10 cellular contexts compared by ENCODE assay signal in genomic region chr9:124217839-124218437, GRCh38. TPM values are rescaled to one million over a fixed set of nuclear protein-coding genes. Genes with fewer than 3 reads are reported as not detected.
DNase-seq lines count a peak whose midpoint lies in the region; ATAC-seq, FAIRE-seq and TF ChIP-seq lines count a peak whose summit lies in the region.
"Had no signal": no experiment of that assay in that cellular context is flagged by ENCODE, and none has a peak within 500 bp of the region (broad histone marks: within the 10 kb centered on the region; RNA-seq: fewer than 3 reads in every experiment).

No MANE protein-coding gene starts in this region.

- DNase-seq in activated T-cell treated with anti-CD3 and anti-CD28 coated beads, Interleukin-2, amount 50 U/mL, for 4 hours, result no peak
- DNase-seq in activated T-cell treated with anti-CD3 and anti-CD28 coated beads for 4 hours (no peak), NOMO-1 treated with DMSO at 0.1 percent for 48 hours (lab: John Stamatoyannopoulos, UW; ENCODE audit: unreplicated experiment) (peak; percentile 26), tibial nerve (ENCODE audit: low spot score in 2 of 2) (no peak), frontal cortex (ENCODE audit: low spot score in 2 of 2) (no peak)
- DNase-seq in effector memory CD8-positive, alpha-beta T cell, result no peak
- no peak for DNase-seq in effector CD4-positive, alpha-beta T cell
- DNase-seq: stimulated activated CD4-positive, alpha-beta T cell treated with anti-CD3 and anti-CD28 coated beads, Interleukin-4, amount 100 ng/mL, for 4 hours had no signal

- peak overlapping the region in 3 of 4 donors; percentile 27 to 83 (median 79) for H3K27ac ChIP-seq in tibial nerve

- no peaks in the 10 kb centered on the region for H3K9me3 ChIP-seq in tibial nerve

- WGBS in tibial nerve, 2 donors, result 69 to 71% methylated on average over 8 of the region's 8 CpGs

- H3K4me1 ChIP-seq in tibial nerve, result peaks cover 0 to 97% (median 52%) of the 10 kb centered on the region in 4 donors

- no peak for TF ChIP-seq CTCF in tibial nerve (IDR thresholded peaks at IDR 0.05)

- H3K9me3 Mint-ChIP-seq in activated T-cell treated with anti-CD3 and anti-CD28 coated beads, Interleukin-2, amount 50 U/mL, for 4 hours, result no peaks in the 10 kb centered on the region
- no peaks in the 10 kb centered on the region for H3K9me3 Mint-ChIP-seq in effector memory CD8-positive, alpha-beta T cell
- H3K9me3 Mint-ChIP-seq: neural crest cell had no signal

- H3K27me3 ChIP-seq in tibial nerve, result no peaks in the 10 kb centered on the region

- H3K4me1 Mint-ChIP-seq in activated T-cell treated with anti-CD3 and anti-CD28 coated beads, Interleukin-2, amount 50 U/mL, for 4 hours (ENCODE audit: low read depth), result peaks cover 57% of the 10 kb centered on the region
- peaks cover 64 to 65% of the 10 kb centered on the region in 2 donors for H3K4me1 Mint-ChIP-seq in effector memory CD8-positive, alpha-beta T cell (ENCODE audit: low read depth in 2 of 2)

- ATAC-seq in activated T-cell treated with anti-CD3 and anti-CD28 coated beads, Interleukin-2, amount 50 U/mL, for 4 hours, result no peak
- no peak for ATAC-seq in effector memory CD8-positive, alpha-beta T cell (replicated peaks)
- ATAC-seq in HG03039 (IDR thresholded peaks at IDR 0.05; ENCODE audit: unreplicated experiment), result no peak

- no peak overlapping the region for H3K4me3 ChIP-seq in tibial nerve

- TF ChIP-seq POLR2A in tibial nerve (IDR thresholded peaks at IDR 0.05), result no peak

- peak overlapping the region; percentile 20 for H3K4me3 Mint-ChIP-seq in activated T-cell treated with anti-CD3 and anti-CD28 coated beads, Interleukin-2, amount 50 U/mL, for 4 hours
- H3K4me3 Mint-ChIP-seq in effector memory CD8-positive, alpha-beta T cell, result peak overlapping the region; percentile 77 to 80
- H3K4me3 Mint-ChIP-seq: neural crest cell had no signal

- no peaks in the 10 kb centered on the region for H3K36me3 Mint-ChIP-seq in activated T-cell treated with anti-CD3 and anti-CD28 coated beads, Interleukin-2, amount 50 U/mL, for 4 hours (ENCODE audit: insufficient read depth)
- H3K36me3 Mint-ChIP-seq in effector memory CD8-positive, alpha-beta T cell (ENCODE audit: insufficient read depth), result peaks cover 11% of the 10 kb centered on the region

- no peaks in the 10 kb centered on the region for H3K27me3 Mint-ChIP-seq in activated T-cell treated with anti-CD3 and anti-CD28 coated beads, Interleukin-2, amount 50 U/mL, for 4 hours (ENCODE audit: low read depth)
- no peaks in the 10 kb centered on the region for H3K27me3 Mint-ChIP-seq in effector memory CD8-positive, alpha-beta T cell

- H3K27ac Mint-ChIP-seq in effector memory CD8-positive, alpha-beta T cell, result peak overlapping the region; percentile 86 to 97

- FAIRE-seq in frontal cortex (lab: Jason Lieb, UNC), result no peak

- no peaks in the 10 kb centered on the region for H3K36me3 ChIP-seq in tibial nerve

- no peak for TF ChIP-seq EP300 in tibial nerve (IDR thresholded peaks at IDR 0.05)

RNA-seq across cellular contexts. Expression of gene NEK6, which starts 39.8 kb away (rescaled TPM):
- 10 to 100 TPM; 29.8 to 46.1 (median 43.0) TPM for total RNA-seq in activated T-cell treated with anti-CD3 and anti-CD28 coated beads, Interleukin-2, amount 50 U/mL, for 4 hours
- total RNA-seq in tibial nerve (10 to 100 TPM; 25.3 to 53.1 (median 43.3) TPM), frontal cortex (11.0 TPM)
